ENCODE assay signal across 9 cellular contexts in genomic region chr11:23063261-23063660, GRCh38.
"Had no signal": no experiment of that assay in that cellular context is flagged by ENCODE, and none has a peak within 500 bp of the region (broad histone marks: within the 10 kb centered on the region; RNA-seq: fewer than 3 reads in every experiment).

No MANE protein-coding gene starts in this region.

- H3K36me3 ChIP-seq: HAP-1 had no signal

- ATAC-seq: GM23338, HCT116 had no signal

- H3K4me1 ChIP-seq: HAP-1 had no signal

- H3K9ac ChIP-seq: GM23248 had no signal

- H3K4me3 ChIP-seq: GM23248, GM23338, HAP-1 had no signal

- H3K9me3 ChIP-seq: HAP-1 had no signal

- H2AFZ ChIP-seq: GM23248, GM23338 had no signal

- H3K4me2 ChIP-seq: GM23338 had no signal

- H3K27ac ChIP-seq: GM23248 had no signal

- DNase-seq: GM23248, GOT3, H7, H9, HCEC 1CT, HFFc6 had no signal
